1 cellular context compared by ENCODE assay signal in the genomic region with DNA sequence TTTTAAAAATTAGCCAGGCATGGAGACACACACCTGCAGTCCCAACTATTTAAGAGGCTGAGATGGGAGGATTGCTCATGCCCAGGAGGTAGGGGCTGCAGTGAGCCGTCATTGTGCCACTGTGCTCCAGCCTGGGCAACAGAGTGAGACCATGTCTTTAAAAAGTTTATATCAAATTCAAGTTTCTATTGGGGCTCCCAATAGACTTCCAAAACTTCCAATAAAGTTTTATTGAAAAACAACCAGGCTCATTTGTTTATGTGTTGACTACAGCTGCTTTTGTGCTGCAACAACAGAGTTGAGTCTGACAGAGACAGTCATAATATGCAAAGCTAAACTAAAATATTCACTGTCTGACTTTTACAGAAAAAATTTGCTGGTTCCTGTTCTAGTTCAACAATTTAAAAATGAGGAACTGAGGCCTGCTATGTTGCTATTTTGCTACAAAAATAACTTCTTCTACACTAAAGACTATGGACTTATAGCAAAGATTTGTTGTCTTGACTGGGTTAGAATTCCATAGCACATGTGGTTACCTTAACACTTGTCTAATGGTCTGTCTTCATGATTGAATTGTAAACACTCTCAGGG.
A peak's percentile ranks its signal among the peaks of the same experiment; 100 is the strongest.
TF ChIP-seq lines count a peak whose summit lies in the region.

No MANE protein-coding gene starts in this region.

TF ChIP-seq in GM12878, 131 proteins besides CTCF, POLR2A, EP300 and RAD21 (continued from another document):
- TF ChIP-seq, protein P1, sequence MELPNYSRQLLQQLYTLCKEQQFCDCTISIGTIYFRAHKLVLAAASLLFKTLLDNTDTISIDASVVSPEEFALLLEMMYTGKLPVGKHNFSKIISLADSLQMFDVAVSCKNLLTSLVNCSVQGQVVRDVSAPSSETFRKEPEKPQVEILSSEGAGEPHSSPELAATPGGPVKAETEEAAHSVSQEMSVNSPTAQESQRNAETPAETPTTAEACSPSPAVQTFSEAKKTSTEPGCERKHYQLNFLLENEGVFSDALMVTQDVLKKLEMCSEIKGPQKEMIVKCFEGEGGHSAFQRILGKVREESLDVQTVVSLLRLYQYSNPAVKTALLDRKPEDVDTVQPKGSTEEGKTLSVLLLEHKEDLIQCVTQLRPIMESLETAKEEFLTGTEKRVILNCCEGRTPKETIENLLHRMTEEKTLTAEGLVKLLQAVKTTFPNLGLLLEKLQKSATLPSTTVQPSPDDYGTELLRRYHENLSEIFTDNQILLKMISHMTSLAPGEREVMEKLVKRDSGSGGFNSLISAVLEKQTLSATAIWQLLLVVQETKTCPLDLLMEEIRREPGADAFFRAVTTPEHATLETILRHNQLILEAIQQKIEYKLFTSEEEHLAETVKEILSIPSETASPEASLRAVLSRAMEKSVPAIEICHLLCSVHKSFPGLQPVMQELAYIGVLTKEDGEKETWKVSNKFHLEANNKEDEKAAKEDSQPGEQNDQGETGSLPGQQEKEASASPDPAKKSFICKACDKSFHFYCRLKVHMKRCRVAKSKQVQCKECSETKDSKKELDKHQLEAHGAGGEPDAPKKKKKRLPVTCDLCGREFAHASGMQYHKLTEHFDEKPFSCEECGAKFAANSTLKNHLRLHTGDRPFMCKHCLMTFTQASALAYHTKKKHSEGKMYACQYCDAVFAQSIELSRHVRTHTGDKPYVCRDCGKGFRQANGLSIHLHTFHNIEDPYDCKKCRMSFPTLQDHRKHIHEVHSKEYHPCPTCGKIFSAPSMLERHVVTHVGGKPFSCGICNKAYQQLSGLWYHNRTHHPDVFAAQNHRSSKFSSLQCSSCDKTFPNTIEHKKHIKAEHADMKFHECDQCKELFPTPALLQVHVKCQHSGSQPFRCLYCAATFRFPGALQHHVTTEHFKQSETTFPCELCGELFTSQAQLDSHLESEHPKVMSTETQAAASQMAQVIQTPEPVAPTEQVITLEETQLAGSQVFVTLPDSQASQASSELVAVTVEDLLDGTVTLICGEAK (IDR thresholded peaks at IDR 0.05; ENCODE audit: borderline replicate concordance): peak; percentile 84
- peak; percentile 85 for TF ChIP-seq SPI1 (IDR thresholded peaks at IDR 0.05; ENCODE audit: borderline replicate concordance, insufficient read depth, low read depth, low read length)
- no peak for TF ChIP-seq GATAD2B (conservative IDR thresholded peaks at IDR 0.05; ENCODE audit: low read depth)
- TF ChIP-seq TARDBP (IDR thresholded peaks at IDR 0.05; ENCODE audit: borderline replicate concordance): no peak
- peak; percentile 77; the same call in 1 of the 2 replicates for TF ChIP-seq MEF2A (IDR thresholded peaks at IDR 0.05; ENCODE audit: insufficient read depth, low read depth, low read length)
- peak; percentile 25 for TF ChIP-seq MEF2B (IDR thresholded peaks at IDR 0.05; ENCODE audit: partially characterized antibody, poor library complexity, severe bottlenecking)
